ENCODE assay signal across 17 cellular contexts in the genomic region with DNA sequence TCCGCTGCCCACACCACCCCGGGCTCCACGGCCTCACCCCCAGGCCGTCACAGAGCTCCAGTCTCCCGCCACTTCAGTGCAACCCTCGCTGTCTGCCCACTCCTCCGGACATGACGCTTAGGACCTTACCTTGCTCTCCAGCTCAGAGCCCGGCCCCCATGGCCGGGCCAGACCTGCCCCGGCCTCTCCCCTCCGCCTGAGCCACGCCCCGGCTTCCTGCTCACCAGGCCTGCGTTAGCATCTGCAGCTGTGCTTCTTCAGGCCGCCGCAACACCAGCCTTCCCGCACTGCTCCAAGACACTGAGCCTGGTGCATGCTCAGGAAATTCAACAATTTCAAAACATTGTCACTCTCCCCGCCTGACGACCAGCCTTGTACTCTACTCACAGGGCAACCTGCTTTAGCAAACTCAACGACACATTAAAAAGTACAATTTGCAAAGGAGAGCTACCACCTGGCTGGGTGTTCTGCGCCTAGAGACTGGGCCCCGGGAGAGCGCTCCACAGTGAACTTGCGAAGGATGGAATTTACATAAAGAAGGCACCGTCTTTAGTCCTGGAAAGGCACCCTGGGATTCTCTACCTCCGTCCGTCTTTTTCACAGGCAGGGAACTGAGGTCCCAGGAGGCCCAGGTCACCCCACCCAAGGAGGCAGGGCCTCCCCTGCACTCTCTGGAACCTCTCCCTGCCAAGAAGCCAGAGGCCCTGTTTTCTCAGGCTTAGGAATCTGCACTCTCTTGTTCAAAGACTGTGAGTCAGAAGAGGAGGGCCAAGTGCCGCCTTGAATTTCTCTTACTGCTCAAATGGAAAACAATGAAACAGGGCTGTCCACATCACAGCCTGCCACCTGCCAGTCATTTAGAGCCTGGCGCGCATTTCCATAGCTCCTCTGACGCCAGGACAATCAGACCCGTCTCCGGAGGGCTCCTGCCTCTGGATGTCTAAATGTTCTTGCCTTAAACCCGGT. TPM values are rescaled to one million over a fixed set of nuclear protein-coding genes. Genes with fewer than 3 reads are reported as not detected.
DNase-seq lines count a peak whose midpoint lies in the region; TF ChIP-seq lines count a peak whose summit lies in the region.
"Had no signal": no experiment of that assay in that cellular context is flagged by ENCODE, and none has a peak within 500 bp of the region (broad histone marks: within the 10 kb centered on the region; RNA-seq: fewer than 3 reads in every experiment).

No MANE protein-coding gene starts in this region.

- H3K4ac ChIP-seq in H9 (ENCODE audit: low read depth, low read length), result no peak overlapping the region

- DNase-seq in H9 (peak; percentile 96), foreskin fibroblast (peak; percentile 19 to 49), osteoblast (ENCODE audit: insufficient read length, low spot score, missing footprints) (peak; percentile 83), NCI-H69 (lab: John Stamatoyannopoulos, UW) (no peak), SIG-M5 treated with dmso at 0.1 percent for 504 hours (lab: John Stamatoyannopoulos, UW; ENCODE audit: unreplicated experiment) (no peak), NCI-H187 (lab: John Stamatoyannopoulos, UW) (no peak)
- DNase-seq in activated naive CD4-positive, alpha-beta T cell treated with Interleukin-2 at 50 U/mL for 16 hours, result no peak
- DNase-seq: activated CD8-positive, alpha-beta T cell treated with anti-CD3 and anti-CD28 coated beads, Interleukin-2, amount 10 ng/mL, durations not matched to agents 7 days and 5 days; activated effector memory CD4-positive, alpha-beta T cell treated with Interleukin-2 at 50 U/mL for 16 hours; BE2C; central memory CD4-positive, alpha-beta T cell; erythroblast; HFFc6; mucosa of descending colon; NCI-H2107; stimulated activated CD4-positive, alpha-beta T cell treated with anti-CD3 and anti-CD28 coated beads, Interleukin-1b, Interleukin-23, amount 100 ng/mL, for 48 hours had no signal

- H3T11ph ChIP-seq in H9 (ENCODE audit: low read length), result no peak overlapping the region

- peaks cover 4% of the 10 kb centered on the region; the same call in 1 of the 2 replicates for H3K4me1 ChIP-seq in H9 (ENCODE audit: insufficient read depth, low read length)
- H3K4me1 ChIP-seq in osteoblast (ENCODE audit: insufficient read depth, low read length), result no peaks in the 10 kb centered on the region
- H3K4me1 ChIP-seq: BE2C had no signal

- no peak overlapping the region for H4K91ac ChIP-seq in H9 (ENCODE audit: insufficient read length, low read depth, low read length)

- no peaks in the 10 kb centered on the region for H4K20me1 ChIP-seq in H9 (ENCODE audit: control insufficient read depth, insufficient read depth, insufficient read length)
- no peaks in the 10 kb centered on the region for H4K20me1 ChIP-seq in osteoblast (ENCODE audit: insufficient read depth, low read length)

- peak overlapping the region; percentile 62 for H3K18ac ChIP-seq in H9 (ENCODE audit: insufficient read length, low read depth, low read length)

- H3K9me3 ChIP-seq in H9 (ENCODE audit: control insufficient read depth, low read depth, low read length) (no peaks in the 10 kb centered on the region), osteoblast (ENCODE audit: low read depth, low read length) (no peaks in the 10 kb centered on the region)
- H3K9me3 ChIP-seq: BE2C had no signal

- H2BK12ac ChIP-seq in H9 (ENCODE audit: insufficient read length, low read depth, low read length), result no peak overlapping the region

- H3K4me1 Mint-ChIP-seq in H9, result peaks cover 36 to 48% of the 10 kb centered on the region in 2 experiments
- H3K4me1 Mint-ChIP-seq in brain, result peaks cover 57% of the 10 kb centered on the region

- H4K8ac ChIP-seq in H9 (replicated peaks; ENCODE audit: insufficient read length, low read depth, low read length), result no peak overlapping the region

- H3K36me3 Mint-ChIP-seq in H9 (ENCODE audit: insufficient read depth in 1 of 3, low read depth in 3 of 3), result peaks cover 21 to 32% (median 28%) of the 10 kb centered on the region in 3 experiments
- peaks cover 54% of the 10 kb centered on the region for H3K36me3 Mint-ChIP-seq in brain

- WGBS in H9 (ENCODE audit: extremely low coverage, insufficient read length, low lambda C conversion rate), result no CpG with 5 or more reads among the region's 35 CpGs

- no peak overlapping the region for H3K23ac ChIP-seq in H9 (ENCODE audit: insufficient read length, low read depth, low read length)

- H3K4me3 ChIP-seq in foreskin fibroblast (ENCODE audit: low read depth in 1 of 2, low read length in 2 of 2) (no peak overlapping the region), osteoblast (ENCODE audit: insufficient read depth, low read length) (no peak overlapping the region)
- H3K4me3 ChIP-seq: mucosa of descending colon had no signal

- H3K4me2 ChIP-seq in H9 (ENCODE audit: insufficient read depth, insufficient read length, low read length), result peak overlapping the region; percentile 35
- H3K4me2 ChIP-seq in osteoblast (ENCODE audit: insufficient read depth, low read length), result no peak overlapping the region

- no peak overlapping the region; the same call in 1 of the 2 replicates for H2BK15ac ChIP-seq in H9 (ENCODE audit: low read depth, low read length)

- H2BK120ac ChIP-seq in H9 (ENCODE audit: low read depth, low read length, poor library complexity, severe bottlenecking), result no peak overlapping the region

- H2BK20ac ChIP-seq in H9 (ENCODE audit: low read depth, low read length, poor library complexity, severe bottlenecking), result no peak overlapping the region

- H3K27ac ChIP-seq in H9 (ENCODE audit: insufficient read length, low read depth, low read length) (no peak overlapping the region), osteoblast (ENCODE audit: low read depth, low read length) (no peak overlapping the region)

- H3K79me2 ChIP-seq in H9 (ENCODE audit: insufficient read depth, low read length), result no peaks in the 10 kb centered on the region
- no peaks in the 10 kb centered on the region for H3K79me2 ChIP-seq in osteoblast (ENCODE audit: insufficient read depth, low read length)

- H3K14ac ChIP-seq in H9 (ENCODE audit: insufficient read depth, low read length), result peak overlapping the region; percentile 76

- no peak overlapping the region for H2AFZ ChIP-seq in H9 (ENCODE audit: low read length)
- H2AFZ ChIP-seq in osteoblast (ENCODE audit: low read length), result no peak overlapping the region

- peak overlapping the region; percentile 33 for H3K9ac ChIP-seq in H9 (ENCODE audit: extremely low read depth, insufficient read length, low read length)

- H3K36me3 ChIP-seq in osteoblast (ENCODE audit: insufficient read depth, low read length), result peaks cover 4% of the 10 kb centered on the region

- H3K27me3 Mint-ChIP-seq in H9 (ENCODE audit: low read depth), result peaks cover 11% of the 10 kb centered on the region
- H3K27me3 Mint-ChIP-seq in brain, result no peaks in the 10 kb centered on the region

- H3K4me3 Mint-ChIP-seq in H9 (peak overlapping the region; percentile 36 to 37), brain (peak overlapping the region in 2 of 5 experiments; percentile 25 to 51)
- H3K4me3 Mint-ChIP-seq: activated CD8-positive, alpha-beta T cell treated with anti-CD3 and anti-CD28 coated beads, Interleukin-2, amount 10 ng/mL, durations not matched to agents 7 days and 5 days; HFFc6 had no signal

- H3K79me1 ChIP-seq in H9 (ENCODE audit: insufficient read depth, low read depth, low read length, poor library complexity, severe bottlenecking), result no peaks in the 10 kb centered on the region

- peaks cover 7% of the 10 kb centered on the region for H3K23me2 ChIP-seq in H9 (ENCODE audit: insufficient read length, low read depth, low read length, poor library complexity, severe bottlenecking)

- H3K9me3 Mint-ChIP-seq in H9 (peaks cover 7% of the 10 kb centered on the region in 2 experiments; a peak in 4 of 5 replicates), brain (peaks cover 10 to 21% (median 13%) of the 10 kb centered on the region in 5 experiments)

- H3K56ac ChIP-seq in H9 (ENCODE audit: insufficient read length, low read depth, low read length), result no peak overlapping the region

- TF ChIP-seq CTCF in H9 (conservative IDR thresholded peaks at IDR 0.05) (no peak), brain (conservative IDR thresholded peaks at IDR 0.05) (no peak), foreskin fibroblast (IDR thresholded peaks at IDR 0.05; ENCODE audit: low read depth, low read length) (no peak), osteoblast (IDR thresholded peaks at IDR 0.05; ENCODE audit: extremely low read depth, low read depth, low read length) (no peak)

- H4K5ac ChIP-seq in H9 (ENCODE audit: insufficient read length, low read depth, low read length), result no peak overlapping the region

- H3K27me3 ChIP-seq in H9 (ENCODE audit: insufficient read depth, low read length) (no peaks in the 10 kb centered on the region), osteoblast (ENCODE audit: insufficient read depth, low read length) (no peaks in the 10 kb centered on the region)
- H3K27me3 ChIP-seq: BE2C had no signal

- no peak overlapping the region for H2AK5ac ChIP-seq in H9 (ENCODE audit: insufficient read length, low read length)

- H2BK5ac ChIP-seq in H9 (ENCODE audit: insufficient read length, low read length), result no peak overlapping the region

- peak overlapping the region; percentile 31 to 84 (median 78) for H3K27ac Mint-ChIP-seq in H9
- peak overlapping the region in 4 of 5 experiments; percentile 5 to 76 (median 69) for H3K27ac Mint-ChIP-seq in brain
- H3K27ac Mint-ChIP-seq: activated CD8-positive, alpha-beta T cell treated with anti-CD3 and anti-CD28 coated beads, Interleukin-2, amount 10 ng/mL, durations not matched to agents 7 days and 5 days; HFFc6 had no signal

RNA-seq across cellular contexts. Expression of gene STX2, which starts 51.3 kb away (rescaled TPM):
- total RNA-seq in H9 (2021) (16.8 and 19.4 TPM in 2 replicates), osteoblast (31.2 and 43.8 TPM in 2 replicates)
- 10.4 TPM for polyA plus RNA-seq in brain (ENCODE audit: insufficient read depth, low read depth, low replicate concordance)

Comparison
In these comparisons a context has a peak if more than half of its experiments do, and no peak if none do; other contexts are left out.
1. DNase-seq: peak in H9 (single experiment), foreskin fibroblast (2 of 2) and osteoblast (single experiment); none in NCI-H69 (single experiment), SIG-M5 treated with dmso at 0.1 percent for 504 hours (single experiment), activated naive CD4-positive, alpha-beta T cell treated with Interleukin-2 at 50 U/mL for 16 hours (single experiment) and NCI-H187 (0 of 2).